In genomic region chr2:187415449-187415848, GRCh38 we compare ENCODE assay signal across 1 cellular context.
TF ChIP-seq lines count a peak whose summit lies in the region.

No MANE protein-coding gene starts in this region.

TF ChIP-seq in H1, 55 proteins besides CTCF, POLR2A, EP300 and RAD21:
- no peak for TF ChIP-seq RXRA (IDR thresholded peaks at IDR 0.05; ENCODE audit: insufficient read depth, low read depth, low read length)
- no peak for TF ChIP-seq ZNF274 (IDR thresholded peaks at IDR 0.05; ENCODE audit: borderline replicate concordance, extremely low read depth, low read length)
- no peak for TF ChIP-seq PHF8 (conservative IDR thresholded peaks at IDR 0.05; ENCODE audit: low read depth, low read length)
- no peak for TF ChIP-seq GABPA (IDR thresholded peaks at IDR 0.05; ENCODE audit: borderline replicate concordance, insufficient read depth, low read length)
- TF ChIP-seq GTF2F1 (IDR thresholded peaks at IDR 0.05; ENCODE audit: borderline replicate concordance, low read depth, low read length): no peak
- TF ChIP-seq ASH2L (IDR thresholded peaks at IDR 0.05; ENCODE audit: low read length): no peak
- no peak for TF ChIP-seq TEAD4 (IDR thresholded peaks at IDR 0.05; ENCODE audit: low read depth, low read length)
- TF ChIP-seq SAP30 (IDR thresholded peaks at IDR 0.05; ENCODE audit: insufficient read depth, insufficient replicate concordance, low read length): no peak
- no peak for TF ChIP-seq FOSL1 (IDR thresholded peaks at IDR 0.05; ENCODE audit: insufficient read depth, low read depth, low read length)
- TF ChIP-seq SIX5 (IDR thresholded peaks at IDR 0.05; ENCODE audit: low read depth, low read length): no peak
- TF ChIP-seq SRF (IDR thresholded peaks at IDR 0.05; ENCODE audit: low read depth, low read length): no peak
- TF ChIP-seq SIRT6 (IDR thresholded peaks at IDR 0.05; ENCODE audit: low read length): no peak
